Comparison of ENCODE assay signal across 8 cellular contexts in the genomic region with DNA sequence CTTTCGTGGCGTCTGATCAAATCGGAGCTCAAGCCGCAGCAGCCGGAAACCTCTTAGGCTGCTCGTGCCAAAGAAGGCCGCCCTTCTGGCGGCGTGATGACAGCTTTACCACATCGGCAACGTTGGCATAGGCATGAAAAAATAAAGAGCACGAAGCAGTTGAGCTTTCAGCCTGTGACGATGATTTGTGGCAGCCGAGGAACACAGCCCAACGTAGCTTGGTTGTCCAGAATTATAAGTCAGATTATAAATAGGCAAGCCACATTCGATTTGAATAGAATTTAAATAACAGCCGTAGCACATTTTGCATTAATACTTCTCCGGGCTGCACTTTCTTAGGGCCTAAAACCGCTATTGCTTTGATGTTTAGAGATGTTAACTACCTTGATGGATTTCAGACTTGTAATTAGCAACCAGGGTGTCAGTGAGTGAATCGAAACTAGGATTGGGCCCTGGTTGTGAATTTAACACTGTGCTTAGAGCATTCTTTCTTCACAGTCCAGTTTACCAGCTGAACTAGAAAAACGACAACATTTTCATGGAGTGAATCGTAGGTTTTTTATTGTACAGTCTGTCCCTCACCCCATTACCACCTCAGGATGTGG. TPM values are rescaled to one million over a fixed set of nuclear protein-coding genes. Genes with fewer than 3 reads are reported as not detected.
DNase-seq lines count a peak whose midpoint lies in the region; ATAC-seq and TF ChIP-seq lines count a peak whose summit lies in the region.

No MANE protein-coding gene starts in this region.

- no peaks in the 10 kb centered on the region for H3K9me3 ChIP-seq in HUES64 (ENCODE audit: insufficient read depth, low read depth, low read length)
- no peaks in the 10 kb centered on the region for H3K9me3 ChIP-seq in PC-3 (ENCODE audit: low read length)
- no peaks in the 10 kb centered on the region for H3K9me3 ChIP-seq in esophagus squamous epithelium

- CTCF ChIA-PET in BJ (lab: Yijun Ruan, JAX) (interaction anchor here (0.6 to 1.7 kb wide), 8 partner anchors 11 to 784 kb away, joined by 3 to 5 read pairs (median 3); partner anchors contain the start of gene MAP3K5), PC-3 (lab: Charles Lee) (interaction anchor here (0.5 kb wide), 1 partner anchor 446 kb away, joined by 3 read pairs; no protein-coding TSS in a partner anchor)

- POLR2A ChIA-PET in BJ (lab: Charles Lee) (interaction anchor here (0.6 to 1.2 kb wide), 4 partner anchors 10 to 792 kb away, joined by 3 to 5 read pairs (median 3); no protein-coding TSS in a partner anchor), PC-3 (lab: Charles Lee; ENCODE audit: unreplicated experiment) (interaction anchor here (1.0 kb wide), 1 partner anchor 38 kb away, joined by 4 read pairs; no protein-coding TSS in a partner anchor)
- POLR2A ChIA-PET in naive thymus-derived CD8-positive, alpha-beta T cell (lab: Charles Lee), result interaction anchor here (0.5 to 5.0 kb wide), 29 partner anchors 8 to 1236 kb away, joined by 3 to 127 read pairs (median 7); partner anchors contain the start of genes AHI1, HBS1L, MAP3K5 and MAP7

- peaks cover 34% of the 10 kb centered on the region for H3K4me1 Mint-ChIP-seq in activated T-cell treated with anti-CD3 and anti-CD28 coated beads, Interleukin-2, amount 50 U/mL, for 4 hours (ENCODE audit: low read depth)
- peaks cover 17 to 51% (median 46%) of the 10 kb centered on the region in 4 donors for H3K4me1 Mint-ChIP-seq in naive thymus-derived CD8-positive, alpha-beta T cell
- peaks cover 15 to 25% of the 10 kb centered on the region in 2 donors for H3K4me1 Mint-ChIP-seq in stimulated activated naive B cell treated with anti-CD40 and anti-IgM and Interleukin-4, amounts not matched to agents 10 μg/mL and 1 μg/mL and 100 μg/mL, for 72 hours

- ATAC-seq in GM19463 (IDR thresholded peaks at IDR 0.05; ENCODE audit: unreplicated experiment) (peak; percentile 15), PC-3 (peak; percentile 31)
- ATAC-seq in activated T-cell treated with anti-CD3 and anti-CD28 coated beads, Interleukin-2, amount 50 U/mL, for 4 hours, result peak; percentile 49 to 52
- ATAC-seq in naive thymus-derived CD8-positive, alpha-beta T cell, result peak; percentile 55
- peak; percentile 51 to 52 for ATAC-seq in stimulated activated naive B cell treated with anti-CD40 and anti-IgM and Interleukin-4, amounts not matched to agents 10 μg/mL and 1 μg/mL and 100 μg/mL, for 72 hours (replicated peaks)

- H3K4me1 ChIP-seq in HUES64 (ENCODE audit: insufficient read depth, low read length) (peaks cover 9% of the 10 kb centered on the region), PC-3 (ENCODE audit: insufficient read depth, low read length) (peaks cover 18% of the 10 kb centered on the region), esophagus squamous epithelium (peaks cover 12 to 46% (median 32%) of the 10 kb centered on the region in 3 donors)

- H3K27me3 ChIP-seq in BJ (ENCODE audit: control insufficient read depth, insufficient read depth, low read length) (no peaks in the 10 kb centered on the region), HUES64 (ENCODE audit: insufficient read depth, low read length) (no peaks in the 10 kb centered on the region), PC-3 (ENCODE audit: low read length) (no peaks in the 10 kb centered on the region), esophagus squamous epithelium (no peaks in the 10 kb centered on the region)

- H3K4me3 ChIP-seq in BJ (ENCODE audit: low read depth, low read length), result peak overlapping the region; percentile 78
- peak overlapping the region; percentile 99 for H3K4me3 ChIP-seq in HUES64 (ENCODE audit: low read length)
- H3K4me3 ChIP-seq in PC-3 (ENCODE audit: low read length), result peak overlapping the region; percentile 79
- H3K4me3 ChIP-seq in esophagus squamous epithelium, result peak overlapping the region; percentile 66 to 99 (median 78)

- H3K36me3 ChIP-seq in BJ (ENCODE audit: control insufficient read depth, insufficient read depth, low read length), result no peaks in the 10 kb centered on the region
- H3K36me3 ChIP-seq in HUES64 (ENCODE audit: insufficient read depth, low read length), result no peaks in the 10 kb centered on the region
- 0 out of 2 replicates have a peak, but pooled peaks cover 5% of the 10 kb centered on the region for H3K36me3 ChIP-seq in PC-3 (ENCODE audit: low read depth, low read length)
- no peaks in the 10 kb centered on the region for H3K36me3 ChIP-seq in esophagus squamous epithelium

- H3K27ac Mint-ChIP-seq in naive thymus-derived CD8-positive, alpha-beta T cell, result peak overlapping the region; percentile 99 to 100 (median 100)
- H3K27ac Mint-ChIP-seq in stimulated activated naive B cell treated with anti-CD40 and anti-IgM and Interleukin-4, amounts not matched to agents 10 μg/mL and 1 μg/mL and 100 μg/mL, for 72 hours, result peak overlapping the region; percentile 100

- no peak for DNase-seq in BJ (ENCODE audit: low read depth)
- peak; percentile 66 for DNase-seq in PC-3
- peak; percentile 67 for DNase-seq in activated T-cell treated with anti-CD3 and anti-CD28 coated beads, Interleukin-2, amount 50 U/mL, for 4 hours
- peak; percentile 41 for DNase-seq in esophagus squamous epithelium (lab: John Stamatoyannopoulos, UW)
- peak in 9 of 10 donors; percentile 63 to 96 (median 89) for DNase-seq in naive thymus-derived CD8-positive, alpha-beta T cell
- peak; percentile 72 for DNase-seq in stimulated activated naive B cell treated with anti-CD40 and anti-IgM and Interleukin-4, amounts not matched to agents 10 μg/mL and 1 μg/mL and 100 μg/mL, for 72 hours

- BruUV-seq in PC-3 (replicated peaks; lab: Mats Ljungman, UMichigan), result TSS peak; percentile 96

- H3K27me3 Mint-ChIP-seq in activated T-cell treated with anti-CD3 and anti-CD28 coated beads, Interleukin-2, amount 50 U/mL, for 4 hours (ENCODE audit: low read depth), result no peaks in the 10 kb centered on the region
- H3K27me3 Mint-ChIP-seq in naive thymus-derived CD8-positive, alpha-beta T cell, result peaks cover 0 to 10% (median 0%) of the 10 kb centered on the region in 5 donors
- H3K27me3 Mint-ChIP-seq in stimulated activated naive B cell treated with anti-CD40 and anti-IgM and Interleukin-4, amounts not matched to agents 10 μg/mL and 1 μg/mL and 100 μg/mL, for 72 hours, result no peaks in the 10 kb centered on the region

- intact Hi-C loops in PC-3 (cut with micrococcal nuclease) (no loop called here), esophagus squamous epithelium (cut with DNase I) (no loop called here)

- H3K36me3 Mint-ChIP-seq in activated T-cell treated with anti-CD3 and anti-CD28 coated beads, Interleukin-2, amount 50 U/mL, for 4 hours (ENCODE audit: insufficient read depth), result peaks cover 16% of the 10 kb centered on the region
- peaks cover 4 to 17% (median 10%) of the 10 kb centered on the region in 3 donors for H3K36me3 Mint-ChIP-seq in naive thymus-derived CD8-positive, alpha-beta T cell
- H3K36me3 Mint-ChIP-seq in stimulated activated naive B cell treated with anti-CD40 and anti-IgM and Interleukin-4, amounts not matched to agents 10 μg/mL and 1 μg/mL and 100 μg/mL, for 72 hours, result peaks cover 20 to 26% of the 10 kb centered on the region in 2 donors

- peaks cover 35% of the 10 kb centered on the region for H4K20me1 ChIP-seq in PC-3 (ENCODE audit: low read length)

- TF ChIP-seq POLR2A in esophagus squamous epithelium (IDR thresholded peaks at IDR 0.05), result no peak

- peak overlapping the region; percentile 100 for H3K9ac ChIP-seq in HUES64 (ENCODE audit: low read depth, low read length)
- peak overlapping the region; percentile 99 for H3K9ac ChIP-seq in PC-3 (ENCODE audit: low read length)

- H3K79me2 ChIP-seq in PC-3 (ENCODE audit: low read length), result peaks cover 41% of the 10 kb centered on the region

- 10% methylated on average over 22 of the region's 22 CpGs for WGBS in HUES64
- 0 to 2% methylated on average over 20 to 22 of the region's 22 CpGs for WGBS in esophagus squamous epithelium, 2 donors

- H3K4me3 Mint-ChIP-seq in activated T-cell treated with anti-CD3 and anti-CD28 coated beads, Interleukin-2, amount 50 U/mL, for 4 hours, result peak overlapping the region; percentile 91
- peak overlapping the region; percentile 95 to 100 (median 99) for H3K4me3 Mint-ChIP-seq in naive thymus-derived CD8-positive, alpha-beta T cell
- peak overlapping the region; percentile 96 to 99 for H3K4me3 Mint-ChIP-seq in stimulated activated naive B cell treated with anti-CD40 and anti-IgM and Interleukin-4, amounts not matched to agents 10 μg/mL and 1 μg/mL and 100 μg/mL, for 72 hours

- H3K27ac ChIP-seq in HUES64 (ENCODE audit: low read depth, low read length) (peak overlapping the region; percentile 96), PC-3 (ENCODE audit: low read length) (peak overlapping the region; percentile 91), esophagus squamous epithelium (peak overlapping the region; percentile 96 to 100 (median 98))

- no peaks in the 10 kb centered on the region for H3K9me3 Mint-ChIP-seq in activated T-cell treated with anti-CD3 and anti-CD28 coated beads, Interleukin-2, amount 50 U/mL, for 4 hours
- H3K9me3 Mint-ChIP-seq in naive thymus-derived CD8-positive, alpha-beta T cell, result peaks cover 0 to 5% (median 0%) of the 10 kb centered on the region in 9 donors
- no peaks in the 10 kb centered on the region for H3K9me3 Mint-ChIP-seq in stimulated activated naive B cell treated with anti-CD40 and anti-IgM and Interleukin-4, amounts not matched to agents 10 μg/mL and 1 μg/mL and 100 μg/mL, for 72 hours

- H3K9me2 ChIP-seq in PC-3 (replicated peaks; ENCODE audit: low read length), result no peaks in the 10 kb centered on the region

- H3F3A ChIP-seq in PC-3 (ENCODE audit: low read length, unreplicated experiment), result no peaks in the 10 kb centered on the region

- H2AFZ ChIP-seq in PC-3 (ENCODE audit: low read length), result peak overlapping the region; percentile 75

- TF ChIP-seq CTCF in BJ (IDR thresholded peaks at IDR 0.05; ENCODE audit: insufficient read depth, low read depth, low read length), result no peak
- TF ChIP-seq CTCF in PC-3 (conservative IDR thresholded peaks at IDR 0.05; ENCODE audit: low read depth, low read length), result no peak
- no peak for TF ChIP-seq CTCF in esophagus squamous epithelium (IDR thresholded peaks at IDR 0.05)

- H3K4me2 ChIP-seq in PC-3 (ENCODE audit: low read length), result peak overlapping the region; percentile 93

RNA-seq across cellular contexts. Expression of gene BCLAF1, which starts 0.9 kb away (rescaled TPM):
- 39.1 and 79.2 TPM in 2 replicates for polyA plus RNA-seq in BJ (2011; rRNA removed)
- 52.9 and 56.3 TPM in 2 replicates for polyA minus RNA-seq in BJ (2011; rRNA and poly(A)+ RNA removed)
- 168 TPM for polyA plus RNA-seq in HUES64 (2013, experiment 1 of 2)
- 151 TPM for polyA plus RNA-seq in HUES64 (2013, experiment 2 of 2)
- total RNA-seq in PC-3 (2014; rRNA removed) (119 and 171 TPM in 2 replicates), esophagus squamous epithelium (100 to 1,000 TPM in 2 of 4 donors, 10 to 100 TPM in 2; 73.2 to 119 (median 93.9) TPM)
- total RNA-seq in activated T-cell treated with anti-CD3 and anti-CD28 coated beads, Interleukin-2, amount 50 U/mL, for 4 hours, result 100 to 1,000 TPM; 241 to 270 (median 261) TPM
- 100 to 1,000 TPM; 270 to 277 TPM for total RNA-seq in naive thymus-derived CD8-positive, alpha-beta T cell
- polyA plus RNA-seq in naive thymus-derived CD8-positive, alpha-beta T cell, result 100 to 1,000 TPM; 119 to 127 (median 125) TPM

RNA-seq across cellular contexts. Expression of gene MTFR2, which starts 40.4 kb away (rescaled TPM):
- 5.5 and 6.1 TPM in 2 replicates for polyA plus RNA-seq in BJ (2011; rRNA removed)
- 4.2 and 4.9 TPM in 2 replicates for polyA minus RNA-seq in BJ (2011; rRNA and poly(A)+ RNA removed)
- 10.4 TPM for polyA plus RNA-seq in HUES64 (2013, experiment 1 of 2)
- polyA plus RNA-seq in HUES64 (2013, experiment 2 of 2), result 10.1 TPM
- 6.2 and 12.4 TPM in 2 replicates for total RNA-seq in PC-3 (2014; rRNA removed)
- total RNA-seq in activated T-cell treated with anti-CD3 and anti-CD28 coated beads, Interleukin-2, amount 50 U/mL, for 4 hours, result 10 to 100 TPM in 2 of 3 donors, 1 to 10 TPM in 1; 9.9 to 16.7 (median 13.4) TPM
- 1 to 10 TPM; 2.3 to 4.7 (median 2.6) TPM for total RNA-seq in esophagus squamous epithelium
- total RNA-seq in naive thymus-derived CD8-positive, alpha-beta T cell, result 1 to 10 TPM; 3.5 to 4.3 TPM
- 1 to 10 TPM in 1 of 3 donors, under 1 TPM in 2; 0.13 to 1.0 (median 0.78) TPM for polyA plus RNA-seq in naive thymus-derived CD8-positive, alpha-beta T cell
